ENCODE assay signal across 8 cellular contexts in genomic region chr10:34816067-34817002, GRCh38. TPM values are rescaled to one million over a fixed set of nuclear protein-coding genes. Genes with fewer than 3 reads are reported as not detected.
DNase-seq lines count a peak whose midpoint lies in the region; ATAC-seq and TF ChIP-seq lines count a peak whose summit lies in the region.

No MANE protein-coding gene starts in this region.

- peaks cover 46% of the 10 kb centered on the region for H3K27me3 Mint-ChIP-seq in activated naive CD4-positive, alpha-beta T cell treated with anti-CD3 and anti-CD28 coated beads for 36 hours (ENCODE audit: low read depth)
- H3K27me3 Mint-ChIP-seq in activated T-helper 17 cell treated with anti-CD3 and anti-CD28 coated beads, Interleukin-2, amount 50 U/mL, for 72 hours = peaks cover 51% of the 10 kb centered on the region

- no peaks in the 10 kb centered on the region for H3K36me3 ChIP-seq in hepatocyte (replicated peaks; ENCODE audit: insufficient read depth, low read depth)

- peak overlapping the region; percentile 58 for H3K4me3 Mint-ChIP-seq in activated naive CD4-positive, alpha-beta T cell treated with anti-CD3 and anti-CD28 coated beads for 36 hours
- peak overlapping the region; percentile 56 for H3K4me3 Mint-ChIP-seq in activated T-helper 17 cell treated with anti-CD3 and anti-CD28 coated beads, Interleukin-2, amount 50 U/mL, for 72 hours

- H3K4me1 Mint-ChIP-seq in activated naive CD4-positive, alpha-beta T cell treated with anti-CD3 and anti-CD28 coated beads for 36 hours (ENCODE audit: low read depth) = peaks cover 6% of the 10 kb centered on the region
- peaks cover 4% of the 10 kb centered on the region for H3K4me1 Mint-ChIP-seq in activated T-helper 17 cell treated with anti-CD3 and anti-CD28 coated beads, Interleukin-2, amount 50 U/mL, for 72 hours

- H3K9me3 ChIP-seq in hepatocyte (ENCODE audit: low read depth) = no peaks in the 10 kb centered on the region

- peaks cover 18% of the 10 kb centered on the region for H3K4me1 ChIP-seq in hepatocyte (ENCODE audit: insufficient read depth)

- H3K27me3 ChIP-seq in hepatocyte = no peaks in the 10 kb centered on the region

- peak overlapping the region; percentile 61 for H3K27ac ChIP-seq in hepatocyte
- H3K27ac ChIP-seq in skin epidermis = peak overlapping the region in 13 of 21 experiments; percentile 34 to 94 (median 88)

- H3K4me2 ChIP-seq in hepatocyte = peak overlapping the region; percentile 87

- H3K79me2 ChIP-seq in hepatocyte = peaks cover 30% of the 10 kb centered on the region

- H3K9me3 Mint-ChIP-seq in activated naive CD4-positive, alpha-beta T cell treated with anti-CD3 and anti-CD28 coated beads for 36 hours = no peaks in the 10 kb centered on the region
- no peaks in the 10 kb centered on the region for H3K9me3 Mint-ChIP-seq in activated T-helper 17 cell treated with anti-CD3 and anti-CD28 coated beads, Interleukin-2, amount 50 U/mL, for 72 hours

- peak overlapping the region; percentile 94 for H2AFZ ChIP-seq in hepatocyte

- H4K20me1 ChIP-seq in hepatocyte (ENCODE audit: insufficient read depth, poor library complexity, severe bottlenecking) = peaks cover 25% of the 10 kb centered on the region

- ATAC-seq in activated T-helper 17 cell treated with anti-CD3 and anti-CD28 coated beads, Interleukin-2, amount 50 U/mL, for 72 hours (replicated peaks) = no peak
- ATAC-seq in GM18519 (IDR thresholded peaks at IDR 0.05; ENCODE audit: low FRiP score, unreplicated experiment) = no peak

- WGBS in hepatocyte (ENCODE audit: low lambda C conversion rate, missing lambda C conversion rate) = 3% methylated on average over 34 of the region's 34 CpGs

- H3K9me2 ChIP-seq in hepatocyte (replicated peaks; ENCODE audit: insufficient read depth) = no peaks in the 10 kb centered on the region

- intact Hi-C loops in activated naive CD4-positive, alpha-beta T cell treated with anti-CD3 and anti-CD28 coated beads for 36 hours (cut with micrococcal nuclease) = loop anchor here (10.0 kb wide), 2 partner anchors 268 to 378 kb away; no protein-coding TSS in a partner anchor

- CTCF ChIA-PET in activated naive CD4-positive, alpha-beta T cell treated with anti-CD3 and anti-CD28 coated beads for 36 hours (lab: Charles Lee) = interaction anchor here (0.6 kb wide), 1 partner anchor 46 kb away, joined by 3 read pairs; no protein-coding TSS in a partner anchor

- no peaks in the 10 kb centered on the region for H3K36me3 Mint-ChIP-seq in activated naive CD4-positive, alpha-beta T cell treated with anti-CD3 and anti-CD28 coated beads for 36 hours (ENCODE audit: low read depth)
- H3K36me3 Mint-ChIP-seq in activated T-helper 17 cell treated with anti-CD3 and anti-CD28 coated beads, Interleukin-2, amount 50 U/mL, for 72 hours (ENCODE audit: low read depth) = no peaks in the 10 kb centered on the region

- H3K4me3 ChIP-seq in hepatocyte (peak overlapping the region; percentile 89), skin epidermis (peak overlapping the region in 6 of 7 experiments; percentile 56 to 80 (median 69))

- no peak for DNase-seq in activated naive CD4-positive, alpha-beta T cell treated with anti-CD3 and anti-CD28 coated beads for 36 hours
- DNase-seq in activated naive CD4-positive, alpha-beta T cell (lab: John Stamatoyannopoulos, UW) = no peak
- peak; percentile 42 for DNase-seq in hepatocyte (ENCODE audit: low spot score)
- DNase-seq in NCI-H187 (lab: John Stamatoyannopoulos, UW) = no peak
- DNase-seq in NCI-H1436 (lab: John Stamatoyannopoulos, UW) = no peak

- peak; percentile 12 for TF ChIP-seq CTCF in hepatocyte (IDR thresholded peaks at IDR 0.05; ENCODE audit: poor library complexity)

- H3K27ac Mint-ChIP-seq in activated naive CD4-positive, alpha-beta T cell treated with anti-CD3 and anti-CD28 coated beads for 36 hours = no peak overlapping the region
- H3K27ac Mint-ChIP-seq in activated T-helper 17 cell treated with anti-CD3 and anti-CD28 coated beads, Interleukin-2, amount 50 U/mL, for 72 hours = no peak overlapping the region

RNA-seq across cellular contexts. Expression of gene PARD3, which starts 1.2 kb away (rescaled TPM):
- 1 to 10 TPM; 3.6 to 4.0 TPM for total RNA-seq in activated naive CD4-positive, alpha-beta T cell treated with anti-CD3 and anti-CD28 coated beads for 36 hours
- total RNA-seq in activated T-helper 17 cell treated with anti-CD3 and anti-CD28 coated beads, Interleukin-2, amount 50 U/mL, for 72 hours = under 1 TPM; 0.13 to 0.24 TPM
- total RNA-seq in hepatocyte = 59.7 TPM in 2 replicates
- polyA plus RNA-seq in hepatocyte = 39.4 and 47.2 TPM in 2 replicates

Comparison
In these comparisons a context has a peak if more than half of its experiments do, and no peak if none do; other contexts are left out.
1. RNA of gene PARD3, which starts 1.2 kb away (total RNA-seq): 59.7 TPM in hepatocyte; 3.6 to 4.0 TPM in activated naive CD4-positive, alpha-beta T cell treated with anti-CD3 and anti-CD28 coated beads for 36 hours and 0.13 to 0.24 TPM in activated T-helper 17 cell treated with anti-CD3 and anti-CD28 coated beads, Interleukin-2, amount 50 U/mL, for 72 hours; every median in the first group is over 10 times any median in the second.